26 cellular contexts compared by ENCODE assay signal in the genomic region with DNA sequence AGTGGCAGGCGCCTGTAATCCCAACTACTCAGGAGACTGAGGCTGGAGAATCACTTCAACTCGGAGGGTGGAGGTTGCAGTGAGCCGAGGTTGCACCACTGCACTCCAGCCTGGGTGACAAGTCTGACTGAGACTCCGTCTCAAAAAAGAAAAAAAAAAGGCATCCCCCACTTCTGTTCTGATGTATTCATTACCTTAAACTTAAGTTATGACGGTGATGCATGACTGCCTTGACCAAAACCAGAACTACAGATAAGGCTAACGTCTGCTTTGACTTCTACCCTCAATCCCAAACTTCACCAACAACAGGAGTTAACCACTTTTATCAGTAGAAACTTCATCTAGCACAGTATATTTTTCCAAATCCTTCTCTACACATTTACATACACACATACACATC. TPM values are rescaled to one million over a fixed set of nuclear protein-coding genes. Genes with fewer than 3 reads are reported as not detected.
"Had no signal": no experiment of that assay in that cellular context is flagged by ENCODE, and none has a peak within 500 bp of the region (broad histone marks: within the 10 kb centered on the region; RNA-seq: fewer than 3 reads in every experiment).

No MANE protein-coding gene starts in this region.

- H3K9me3 ChIP-seq: colonic mucosa, esophagus squamous epithelium, gastrocnemius medialis, heart right ventricle, left lung, lower lobe of right lung had no signal

- H3K27me3 ChIP-seq: colonic mucosa, gastrocnemius medialis had no signal

- H3K9me3 Mint-ChIP-seq: dendritic cell treated with granulocyte-macrophage colony-stimulating factor and Interleukin-4, amounts not matched to agents 40 ng/mL and 50 ng/mL, for 4 days; effector memory CD8-positive, alpha-beta T cell; endodermal cell had no signal

- H3K4me3 ChIP-seq: colonic mucosa, esophagus squamous epithelium, gastrocnemius medialis, heart right ventricle, left lung, lower lobe of right lung had no signal

- H3K4me1 ChIP-seq: colonic mucosa, esophagus squamous epithelium, gastrocnemius medialis, heart right ventricle, left lung, lower lobe of right lung had no signal

- H3K36me3 ChIP-seq: colonic mucosa, esophagus squamous epithelium, gastrocnemius medialis, heart right ventricle, left lung, lower lobe of right lung had no signal

- ATAC-seq: effector memory CD8-positive, alpha-beta T cell; esophagus mucosa; gastrocnemius medialis; heart right ventricle; left cardiac atrium; left lung; left ventricle myocardium superior; lower lobe of right lung had no signal

- H3K27ac ChIP-seq: colonic mucosa, epithelial cell of prostate, esophagus squamous epithelium, gastrocnemius medialis, heart right ventricle, left lung, lower lobe of right lung had no signal

- DNase-seq: colonic mucosa; cortex of kidney; effector CD8-positive, alpha-beta T cell; effector memory CD8-positive, alpha-beta T cell; endodermal cell; erythroblast; esophagus squamous epithelium; foreskin fibroblast; foreskin melanocyte; gastrocnemius medialis; glutamatergic neuron; head of caudate nucleus; heart right ventricle; hippocampal formation; left cardiac atrium; left lung; left ventricle myocardium superior; lower lobe of right lung; mesendoderm; midbrain had no signal

- H3K4me1 Mint-ChIP-seq: endodermal cell had no signal

- H3K27ac Mint-ChIP-seq: dendritic cell treated with granulocyte-macrophage colony-stimulating factor and Interleukin-4, amounts not matched to agents 40 ng/mL and 50 ng/mL, for 4 days; effector memory CD8-positive, alpha-beta T cell; endodermal cell had no signal

- H3K27me3 Mint-ChIP-seq: dendritic cell treated with granulocyte-macrophage colony-stimulating factor and Interleukin-4, amounts not matched to agents 40 ng/mL and 50 ng/mL, for 4 days had no signal

- H3K4me3 Mint-ChIP-seq: dendritic cell treated with granulocyte-macrophage colony-stimulating factor and Interleukin-4, amounts not matched to agents 40 ng/mL and 50 ng/mL, for 4 days; effector memory CD8-positive, alpha-beta T cell; endodermal cell had no signal

RNA-seq across cellular contexts. Expression of gene HTR3A, which starts 9.9 kb away (rescaled TPM):
- total RNA-seq: dermis microvascular lymphatic vessel endothelial cell, esophagus mucosa, esophagus squamous epithelium, gastrocnemius medialis, glomerular endothelial cell, left ventricle myocardium superior, lower lobe of right lung, lung microvascular endothelial cell had no signal
